In the genomic region with DNA sequence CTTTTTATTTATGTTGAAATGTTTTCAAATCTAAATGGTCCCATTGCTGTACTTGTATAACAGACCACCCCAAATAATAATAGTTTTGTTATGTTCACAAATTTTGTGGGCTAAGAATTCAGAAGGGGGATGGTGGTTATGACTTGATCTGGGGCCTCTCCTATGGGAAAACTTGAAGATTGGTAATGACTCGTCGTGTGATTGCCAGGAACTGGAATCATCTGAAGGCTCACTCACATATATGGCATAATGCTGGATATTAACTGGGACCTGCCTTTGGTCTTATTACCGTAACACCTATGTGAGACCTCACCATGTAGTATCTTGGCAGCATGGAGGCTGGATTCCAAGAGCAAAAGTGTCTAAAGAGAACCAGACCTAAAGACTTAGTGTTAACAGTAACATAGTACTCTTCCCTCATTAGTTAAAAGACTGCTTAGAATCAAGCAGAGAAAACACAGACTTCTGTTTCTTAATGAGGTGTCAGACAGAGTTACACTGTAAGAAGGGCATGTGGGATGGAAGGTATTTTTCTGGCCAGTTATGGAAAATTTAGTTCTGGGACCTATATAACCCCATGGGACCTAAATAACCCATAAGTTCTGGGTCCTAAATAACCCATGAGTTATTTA, we compare ENCODE assay signal across 21 cellular contexts. TPM values are rescaled to one million over a fixed set of nuclear protein-coding genes. Genes with fewer than 3 reads are reported as not detected.
DNase-seq lines count a peak whose midpoint lies in the region; ATAC-seq, FAIRE-seq and TF ChIP-seq lines count a peak whose summit lies in the region.
"Had no signal": no experiment of that assay in that cellular context is flagged by ENCODE, and none has a peak within 500 bp of the region (broad histone marks: within the 10 kb centered on the region; RNA-seq: fewer than 3 reads in every experiment).

No MANE protein-coding gene starts in this region.

- H3K4me3 ChIP-seq in GM12864 (ENCODE audit: low read depth, low read length), result peak overlapping the region; percentile 32; the same call in 1 of the 2 replicates
- H3K4me3 ChIP-seq: left lung, stomach, uterus had no signal

- H3K4me3 Mint-ChIP-seq in activated B cell treated with CpG ODN at 0.5 μM for 24 hours (peak overlapping the region; percentile 13), progenitor cell of endocrine pancreas (ENCODE audit: low read depth) (no peak overlapping the region)
- no peak overlapping the region for H3K4me3 Mint-ChIP-seq in CD4-positive, alpha-beta T cell
- H3K4me3 Mint-ChIP-seq: activated CD8-positive, alpha-beta T cell treated with anti-CD3 and anti-CD28 coated beads for 36 hours; activated naive CD8-positive, alpha-beta T cell treated with anti-CD3 and anti-CD28 coated beads for 36 hours; brain; dendritic cell treated with granulocyte-macrophage colony-stimulating factor and Interleukin-4, amounts not matched to agents 40 ng/mL and 50 ng/mL, for 4 days had no signal

- TF ChIP-seq POLR2A in H54 (IDR thresholded peaks at IDR 0.05; ENCODE audit: low read depth, low read length), result no peak

- no peaks in the 10 kb centered on the region for H3K27me3 Mint-ChIP-seq in activated B cell treated with CpG ODN at 0.5 μM for 24 hours
- H3K27me3 Mint-ChIP-seq in progenitor cell of endocrine pancreas, result no peaks in the 10 kb centered on the region
- H3K27me3 Mint-ChIP-seq in CD4-positive, alpha-beta T cell, result no peaks in the 10 kb centered on the region
- H3K27me3 Mint-ChIP-seq: activated CD8-positive, alpha-beta T cell treated with anti-CD3 and anti-CD28 coated beads for 36 hours; activated naive CD8-positive, alpha-beta T cell treated with anti-CD3 and anti-CD28 coated beads for 36 hours; brain; dendritic cell treated with granulocyte-macrophage colony-stimulating factor and Interleukin-4, amounts not matched to agents 40 ng/mL and 50 ng/mL, for 4 days had no signal

- H3K36me3 Mint-ChIP-seq in activated B cell treated with CpG ODN at 0.5 μM for 24 hours (ENCODE audit: low read depth) (peaks cover 39% of the 10 kb centered on the region), progenitor cell of endocrine pancreas (ENCODE audit: insufficient read depth) (peaks cover 26% of the 10 kb centered on the region)
- peaks cover 59% of the 10 kb centered on the region for H3K36me3 Mint-ChIP-seq in CD4-positive, alpha-beta T cell (ENCODE audit: low read depth)

- POLR2A ChIA-PET in activated B cell treated with CpG ODN at 0.5 μM for 24 hours (lab: Charles Lee), result interaction anchor here (6.2 kb wide), 1 partner anchor 10 kb away, joined by 164 read pairs; a partner anchor contains a TSS
- POLR2A ChIA-PET in CD4-positive, alpha-beta T cell (lab: Charles Lee), result no interaction called here

- intact Hi-C loops in activated B cell treated with CpG ODN at 0.5 μM for 24 hours (cut with micrococcal nuclease), result loop anchor here (1.0 kb wide), 1 partner anchor 8 kb away; no protein-coding TSS in a partner anchor
- intact Hi-C loops in CD4-positive, alpha-beta T cell (cut with DNase I, micrococcal nuclease), result no loop called here

- no peaks in the 10 kb centered on the region for H3K9me3 ChIP-seq in CD4-positive, alpha-beta T cell (ENCODE audit: control insufficient read depth, low read length)
- H3K9me3 ChIP-seq: left lung, stomach, uterus had no signal

- H3K4me1 Mint-ChIP-seq in activated B cell treated with CpG ODN at 0.5 μM for 24 hours (peaks cover 73% of the 10 kb centered on the region), progenitor cell of endocrine pancreas (ENCODE audit: low read depth) (peaks cover 17% of the 10 kb centered on the region)
- H3K4me1 Mint-ChIP-seq in CD4-positive, alpha-beta T cell (ENCODE audit: low read depth), result peaks cover 66% of the 10 kb centered on the region

- H3K27ac ChIP-seq in CD4-positive, alpha-beta T cell (ENCODE audit: low read depth, low read length), result no peak overlapping the region
- H3K27ac ChIP-seq: left lung, uterus, VCaP had no signal

- ATAC-seq in activated B cell treated with CpG ODN at 0.5 μM for 24 hours (ENCODE audit: low read depth) (peak; percentile 22), HG03139 (IDR thresholded peaks at IDR 0.05; ENCODE audit: unreplicated experiment) (no peak)
- no peak for ATAC-seq in CD4-positive, alpha-beta T cell (ENCODE audit: poor library complexity)
- ATAC-seq: activated CD8-positive, alpha-beta T cell treated with anti-CD3 and anti-CD28 coated beads for 36 hours; left lung had no signal

- H3K27ac Mint-ChIP-seq in activated B cell treated with CpG ODN at 0.5 μM for 24 hours (peak overlapping the region; percentile 57), progenitor cell of endocrine pancreas (peak overlapping the region; percentile 27)
- no peak overlapping the region for H3K27ac Mint-ChIP-seq in CD4-positive, alpha-beta T cell
- H3K27ac Mint-ChIP-seq: activated CD8-positive, alpha-beta T cell treated with anti-CD3 and anti-CD28 coated beads for 36 hours; activated naive CD8-positive, alpha-beta T cell treated with anti-CD3 and anti-CD28 coated beads for 36 hours; brain; dendritic cell treated with granulocyte-macrophage colony-stimulating factor and Interleukin-4, amounts not matched to agents 40 ng/mL and 50 ng/mL, for 4 days had no signal

- FAIRE-seq in H54 (lab: Jason Lieb, UNC), result peak; percentile 75

- TF ChIP-seq CTCF in GM12864 (IDR thresholded peaks at IDR 0.05; ENCODE audit: low read depth, low read length, missing control alignments) (no peak), activated B cell treated with CpG ODN at 0.5 μM for 24 hours (IDR thresholded peaks at IDR 0.05) (no peak), progenitor cell of endocrine pancreas (IDR thresholded peaks at IDR 0.05; ENCODE audit: unreplicated experiment) (no peak)
- TF ChIP-seq CTCF in CD4-positive, alpha-beta T cell (IDR thresholded peaks at IDR 0.05), result no peak

- DNase-seq in GM12864 (ENCODE audit: low read depth) (no peak), H54 (ENCODE audit: insufficient read length, low spot score) (no peak), activated B cell treated with CpG ODN at 0.5 μM for 24 hours (no peak), progenitor cell of endocrine pancreas (ENCODE audit: low spot score, unreplicated experiment) (no peak), pons (ENCODE audit: low spot score) (no peak)
- no peak for DNase-seq in CD4-positive, alpha-beta T cell
- DNase-seq: activated CD8-positive, alpha-beta T cell treated with anti-CD3 and anti-CD28 coated beads for 36 hours; activated naive CD8-positive, alpha-beta T cell treated with anti-CD3 and anti-CD28 coated beads for 36 hours; activated T-cell treated with anti-CD3 and anti-CD28 coated beads, Interleukin-2, amount 50 U/mL, for 48 hours; Kasumi-1; left lung; NCI-H1105 treated with DMSO at 0.1 percent for 48 hours; NCI-H2171; NCI-H748 treated with DMSO at 0.1 percent for 48 hours; SIG-M5; stomach; uterus had no signal

- H3K9me3 Mint-ChIP-seq in activated B cell treated with CpG ODN at 0.5 μM for 24 hours (no peaks in the 10 kb centered on the region), progenitor cell of endocrine pancreas (ENCODE audit: low read depth) (peaks cover 3% of the 10 kb centered on the region)
- H3K9me3 Mint-ChIP-seq in CD4-positive, alpha-beta T cell, result no peaks in the 10 kb centered on the region
- H3K9me3 Mint-ChIP-seq: activated CD8-positive, alpha-beta T cell treated with anti-CD3 and anti-CD28 coated beads for 36 hours; activated naive CD8-positive, alpha-beta T cell treated with anti-CD3 and anti-CD28 coated beads for 36 hours; dendritic cell treated with granulocyte-macrophage colony-stimulating factor and Interleukin-4, amounts not matched to agents 40 ng/mL and 50 ng/mL, for 4 days had no signal

- H3K27me3 ChIP-seq in CD4-positive, alpha-beta T cell (ENCODE audit: control insufficient read depth, insufficient read depth, low read length), result no peaks in the 10 kb centered on the region
- H3K27me3 ChIP-seq: left lung, stomach, uterus had no signal

- CTCF ChIA-PET in activated B cell treated with CpG ODN at 0.5 μM for 24 hours (lab: Charles Lee), result interaction anchor here (5.0 kb wide), 1 partner anchor 10 kb away, joined by 37 read pairs; a partner anchor contains a TSS
- CTCF ChIA-PET in CD4-positive, alpha-beta T cell (lab: Charles Lee), result no interaction called here

RNA-seq across cellular contexts. Expression of a gene that starts 11.9 kb away (rescaled TPM):
- total RNA-seq in activated B cell treated with CpG ODN at 0.5 μM for 24 hours, result 38.0 and 42.3 TPM in 2 replicates
- 33.0 and 38.2 TPM in 2 replicates for total RNA-seq in progenitor cell of endocrine pancreas
- 10 to 100 TPM in 1 of 2 experiments, 1 to 10 TPM in 1; 8.2 to 10.0 TPM for total RNA-seq in CD4-positive, alpha-beta T cell
